12 cellular contexts compared by ENCODE assay signal in the genomic region with DNA sequence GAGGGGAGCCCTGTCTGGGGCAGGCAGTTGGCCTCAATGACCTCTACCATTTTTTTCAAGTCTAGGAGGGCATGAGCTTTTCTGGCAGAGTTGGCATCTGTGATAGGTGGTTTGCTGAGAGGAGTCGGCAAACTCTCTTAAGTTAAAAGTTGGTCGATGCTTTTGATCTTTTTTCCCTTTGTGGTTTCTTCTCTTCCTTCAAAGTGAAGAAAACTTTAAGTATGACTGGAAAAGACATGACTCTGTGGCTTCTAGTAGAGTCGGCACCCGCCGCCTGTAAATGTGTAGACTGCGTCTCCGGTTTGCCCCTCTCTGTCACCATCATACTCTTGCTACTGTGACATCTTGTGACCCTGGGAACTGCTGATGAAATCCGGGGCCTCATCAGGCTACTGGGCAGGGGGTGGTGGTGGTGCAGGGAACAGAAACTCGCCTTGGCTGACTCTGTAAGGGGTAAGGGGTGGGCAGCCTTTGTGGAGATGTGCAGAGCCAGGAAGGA. TPM values are rescaled to one million over a fixed set of nuclear protein-coding genes. Genes with fewer than 3 reads are reported as not detected.
DNase-seq lines count a peak whose midpoint lies in the region; ATAC-seq and TF ChIP-seq lines count a peak whose summit lies in the region.
"Had no signal": no experiment of that assay in that cellular context is flagged by ENCODE, and none has a peak within 500 bp of the region (broad histone marks: within the 10 kb centered on the region; RNA-seq: fewer than 3 reads in every experiment).

No MANE protein-coding gene starts in this region.

- H3K4me3 Mint-ChIP-seq in CD4-positive, alpha-beta T cell, result peak overlapping the region; percentile 76
- peak overlapping the region; percentile 74 for H3K4me3 Mint-ChIP-seq in activated CD8-positive, alpha-beta memory T cell treated with anti-CD3 and anti-CD28 coated beads, Interleukin-2, amount 10 ng/mL, durations not matched to agents 7 days and 5 days

- in situ Hi-C loops in GM13976 (cut with MboI; ENCODE audit: low sequenced_read_pairs, unreplicated experiment), result no loop called here

- ATAC-seq in CD4-positive, alpha-beta T cell (ENCODE audit: poor library complexity), result peak; percentile 71
- peak; percentile 7 for ATAC-seq in HG03442 (IDR thresholded peaks at IDR 0.05; ENCODE audit: unreplicated experiment)
- peak; percentile 38 for ATAC-seq in activated CD8-positive, alpha-beta memory T cell treated with anti-CD3 and anti-CD28 coated beads, Interleukin-2, amount 10 ng/mL, durations not matched to agents 7 days and 5 days
- ATAC-seq in GM19467 (IDR thresholded peaks at IDR 0.05; ENCODE audit: unreplicated experiment), result no peak
- ATAC-seq in GM18858 (IDR thresholded peaks at IDR 0.05; ENCODE audit: unreplicated experiment), result no peak

- intact Hi-C loops in CD4-positive, alpha-beta T cell (cut with DNase I, micrococcal nuclease), result loop anchor here (5.0 kb wide), 3 partner anchors 166 to 186 kb away; partner anchors contain the start of gene ATG16L1 (in 1 of the 2)

- H3K9me3 Mint-ChIP-seq in CD4-positive, alpha-beta T cell, result no peaks in the 10 kb centered on the region
- H3K9me3 Mint-ChIP-seq in activated CD8-positive, alpha-beta memory T cell treated with anti-CD3 and anti-CD28 coated beads, Interleukin-2, amount 10 ng/mL, durations not matched to agents 7 days and 5 days (ENCODE audit: low read depth), result no peaks in the 10 kb centered on the region

- no peaks in the 10 kb centered on the region for H3K9me3 ChIP-seq in CD4-positive, alpha-beta T cell (ENCODE audit: control insufficient read depth, low read length)

- peaks cover 83% of the 10 kb centered on the region for H3K4me1 Mint-ChIP-seq in CD4-positive, alpha-beta T cell (ENCODE audit: low read depth)
- H3K4me1 Mint-ChIP-seq in activated CD8-positive, alpha-beta memory T cell treated with anti-CD3 and anti-CD28 coated beads, Interleukin-2, amount 10 ng/mL, durations not matched to agents 7 days and 5 days, result peaks cover 83% of the 10 kb centered on the region

- TF ChIP-seq CTCF in CD4-positive, alpha-beta T cell (IDR thresholded peaks at IDR 0.05), result no peak
- TF ChIP-seq CTCF in GM13976 (IDR thresholded peaks at IDR 0.05; ENCODE audit: borderline replicate concordance, control extremely low read depth, extremely low read depth, insufficient read depth, missing control alignments), result no peak

- H3K27ac ChIP-seq in CD4-positive, alpha-beta T cell (ENCODE audit: low read depth, low read length), result peak overlapping the region; percentile 71
- H3K27ac ChIP-seq: C4-2B had no signal

- CTCF ChIA-PET in CD4-positive, alpha-beta T cell (lab: Charles Lee), result interaction anchor here (6.4 kb wide), 1 partner anchor 20 kb away, joined by 37 read pairs; the partner anchor contains the start of gene INPP5D
- CTCF ChIA-PET in activated CD8-positive, alpha-beta memory T cell treated with anti-CD3 and anti-CD28 coated beads, Interleukin-2, amount 10 ng/mL, durations not matched to agents 7 days and 5 days (lab: Charles Lee), result interaction anchor here (2.9 to 9.6 kb wide), 3 partner anchors 21 to 170 kb away, joined by 13 to 71 read pairs (median 45); partner anchors contain the start of genes ATG16L1 and INPP5D

- DNase-seq in CD4-positive, alpha-beta T cell, result peak in 8 of 10 experiments; percentile 41 to 68 (median 52)
- DNase-seq in activated CD8-positive, alpha-beta memory T cell treated with anti-CD3 and anti-CD28 coated beads, Interleukin-2, amount 10 ng/mL, durations not matched to agents 7 days and 5 days, result peak; percentile 79
- DNase-seq in midbrain (lab: John Stamatoyannopoulos, UW) (peak; percentile 24), NCI-H146 (lab: John Stamatoyannopoulos, UW) (no peak), GM13976 (ENCODE audit: low spot score) (no peak)
- DNase-seq: mesendoderm, NCI-H1105 treated with DMSO at 0.1 percent for 48 hours had no signal

- peak overlapping the region; percentile 85 for H3K27ac Mint-ChIP-seq in CD4-positive, alpha-beta T cell
- H3K27ac Mint-ChIP-seq in activated CD8-positive, alpha-beta memory T cell treated with anti-CD3 and anti-CD28 coated beads, Interleukin-2, amount 10 ng/mL, durations not matched to agents 7 days and 5 days, result peak overlapping the region; percentile 94

- POLR2A ChIA-PET in CD4-positive, alpha-beta T cell (lab: Charles Lee), result interaction anchor here (0.6 to 9.9 kb wide), 3 partner anchors 10 to 187 kb away, joined by 3 to 190 read pairs (median 4); partner anchors contain the start of gene INPP5D

- H3K27me3 ChIP-seq in CD4-positive, alpha-beta T cell (ENCODE audit: control insufficient read depth, insufficient read depth, low read length), result no peaks in the 10 kb centered on the region

- H3K36me3 Mint-ChIP-seq in CD4-positive, alpha-beta T cell (ENCODE audit: low read depth), result peaks cover 66% of the 10 kb centered on the region
- peaks cover 65% of the 10 kb centered on the region for H3K36me3 Mint-ChIP-seq in activated CD8-positive, alpha-beta memory T cell treated with anti-CD3 and anti-CD28 coated beads, Interleukin-2, amount 10 ng/mL, durations not matched to agents 7 days and 5 days

- H3K27me3 Mint-ChIP-seq in CD4-positive, alpha-beta T cell, result no peaks in the 10 kb centered on the region
- no peaks in the 10 kb centered on the region for H3K27me3 Mint-ChIP-seq in activated CD8-positive, alpha-beta memory T cell treated with anti-CD3 and anti-CD28 coated beads, Interleukin-2, amount 10 ng/mL, durations not matched to agents 7 days and 5 days

RNA-seq across cellular contexts. Expression of gene INPP5D, which starts 21.1 kb away (rescaled TPM):
- total RNA-seq in CD4-positive, alpha-beta T cell, result 100 to 1,000 TPM; 141 to 154 TPM
- total RNA-seq in activated CD8-positive, alpha-beta memory T cell treated with anti-CD3 and anti-CD28 coated beads, Interleukin-2, amount 10 ng/mL, durations not matched to agents 7 days and 5 days, result 100 to 1,000 TPM; 140 to 152 TPM

RNA-seq across cellular contexts. Expression of gene NEU2, which starts 48.8 kb away (rescaled TPM):
- total RNA-seq in CD4-positive, alpha-beta T cell, result not detected
- not detected for total RNA-seq in activated CD8-positive, alpha-beta memory T cell treated with anti-CD3 and anti-CD28 coated beads, Interleukin-2, amount 10 ng/mL, durations not matched to agents 7 days and 5 days
- total RNA-seq: H4 had no signal

Comparison
In these comparisons a context has a peak if more than half of its experiments do, and no peak if none do; other contexts are left out.
1. ATAC-seq: peak in CD4-positive, alpha-beta T cell (single experiment), HG03442 (single experiment) and activated CD8-positive, alpha-beta memory T cell treated with anti-CD3 and anti-CD28 coated beads, Interleukin-2, amount 10 ng/mL, durations not matched to agents 7 days and 5 days (single experiment); none in GM19467 (single experiment) and GM18858 (single experiment).
2. DNase-seq: peak in CD4-positive, alpha-beta T cell (8 of 10), activated CD8-positive, alpha-beta memory T cell treated with anti-CD3 and anti-CD28 coated beads, Interleukin-2, amount 10 ng/mL, durations not matched to agents 7 days and 5 days (single experiment) and midbrain (single experiment); none in NCI-H146 (single experiment) and GM13976 (single experiment).